ENCODE assay signal across 8 cellular contexts in genomic region chr3:112676659-112677234, GRCh38.
DNase-seq lines count a peak whose midpoint lies in the region; ATAC-seq and TF ChIP-seq lines count a peak whose summit lies in the region.

No MANE protein-coding gene starts in this region.

- TF ChIP-seq POLR2A in erythroblast (IDR thresholded peaks at IDR 0.05; ENCODE audit: low read length) = no peak

- DNase-seq in AG09309 (ENCODE audit: low read depth) (peak; percentile 93), NOMO-1 (lab: John Stamatoyannopoulos, UW; ENCODE audit: unreplicated experiment in 2 of 2) (peak; percentile 84 to 94), erythroblast (lab: John Stamatoyannopoulos, UW) (peak; percentile 79 to 88), non-pigmented ciliary epithelial cell (ENCODE audit: low read depth) (peak; percentile 93), stromal cell of bone marrow (ENCODE audit: low read depth) (peak; percentile 97)
- DNase-seq in activated CD8-positive, alpha-beta memory T cell treated with anti-CD3 and anti-CD28 coated beads for 48 hours (ENCODE audit: low read depth in 2 of 3, low spot score in 2 of 3) = peak; percentile 29 to 70 (median 68)

- no peak overlapping the region for H3K4me3 ChIP-seq in AG09309 (ENCODE audit: control insufficient read depth, low read depth, low read length)

- ATAC-seq in GM19035 (IDR thresholded peaks at IDR 0.05; ENCODE audit: unreplicated experiment) (peak; percentile 99), HG03159 (IDR thresholded peaks at IDR 0.05; ENCODE audit: unreplicated experiment) (peak; percentile 99)

- TF ChIP-seq CTCF in AG09309 (IDR thresholded peaks at IDR 0.05; ENCODE audit: control insufficient read depth, insufficient read depth, low read depth, low read length, missing control alignments) = no peak
